17 cellular contexts compared by ENCODE assay signal in genomic region chr2:67526283-67526682, GRCh38.
DNase-seq lines count a peak whose midpoint lies in the region; ATAC-seq and TF ChIP-seq lines count a peak whose summit lies in the region.
"Had no signal": no experiment of that assay in that cellular context is flagged by ENCODE, and none has a peak within 500 bp of the region (broad histone marks: within the 10 kb centered on the region; RNA-seq: fewer than 3 reads in every experiment).

No MANE protein-coding gene starts in this region.

- no peak overlapping the region for H3K23ac ChIP-seq in mesenchymal stem cell (ENCODE audit: low read length in 2 of 2)

- no peaks in the 10 kb centered on the region for H3K4me1 ChIP-seq in mesenchymal stem cell (ENCODE audit: control insufficient read depth, insufficient read depth, low read depth, low read length)
- no peaks in the 10 kb centered on the region for H3K4me1 ChIP-seq in CD8-positive, alpha-beta memory T cell (ENCODE audit: insufficient read depth, low read length)
- H3K4me1 ChIP-seq: BLaER1 had no signal

- H3K4ac ChIP-seq in mesenchymal stem cell (ENCODE audit: low read depth in 1 of 2, low read length in 2 of 2): no peak overlapping the region

- no peak overlapping the region for H4K8ac ChIP-seq in mesenchymal stem cell (ENCODE audit: low read length)

- WGBS in mesenchymal stem cell: 35% methylated on average over 4 of the region's 4 CpGs

- no peak overlapping the region for H2BK15ac ChIP-seq in mesenchymal stem cell (ENCODE audit: low read depth, poor library complexity, severe bottlenecking)

- H3K27me3 Mint-ChIP-seq in CD8-positive, alpha-beta memory T cell: no peaks in the 10 kb centered on the region

- no peak for TF ChIP-seq EP300 in Ishikawa (IDR thresholded peaks at IDR 0.05; ENCODE audit: borderline replicate concordance)

- ATAC-seq in HG03280 (IDR thresholded peaks at IDR 0.05; ENCODE audit: unreplicated experiment): no peak
- ATAC-seq: esophagus mucosa had no signal

- H2BK12ac ChIP-seq in mesenchymal stem cell (ENCODE audit: low read length in 2 of 2): no peak overlapping the region

- TF ChIP-seq RAD21 in Ishikawa (IDR thresholded peaks at IDR 0.05; ENCODE audit: low read depth): no peak

- H3K4me2 ChIP-seq in mesenchymal stem cell (ENCODE audit: low read length, poor library complexity, severe bottlenecking): no peak overlapping the region
- H3K4me2 ChIP-seq: BLaER1 had no signal

- H3K79me1 ChIP-seq in mesenchymal stem cell (replicated peaks; ENCODE audit: low read length, poor library complexity, severe bottlenecking): no peaks in the 10 kb centered on the region

- no peak overlapping the region for H2AFZ ChIP-seq in mesenchymal stem cell (ENCODE audit: low read depth, low read length)

- no peak overlapping the region for H3K14ac ChIP-seq in mesenchymal stem cell (ENCODE audit: low read length in 2 of 2)

- CTCF ChIA-PET in AG04450 (lab: Charles Lee): no interaction called here
- CTCF ChIA-PET in CD8-positive, alpha-beta memory T cell (lab: Charles Lee): no interaction called here

- no peak overlapping the region for H2BK120ac ChIP-seq in mesenchymal stem cell (ENCODE audit: low read depth, low read length)

- H3K27ac Mint-ChIP-seq in CD8-positive, alpha-beta memory T cell: no peak overlapping the region
- H3K27ac Mint-ChIP-seq: activated naive CD4-positive, alpha-beta T cell treated with anti-CD3 and anti-CD28 coated beads for 36 hours; mesothelial cell of epicardium had no signal

- H3K9me3 Mint-ChIP-seq in CD8-positive, alpha-beta memory T cell: peaks cover 0 to 6% (median 3%) of the 10 kb centered on the region in 5 donors
- H3K9me3 Mint-ChIP-seq: central memory CD8-positive, alpha-beta T cell had no signal

- H3K27ac ChIP-seq in AG04450 (ENCODE audit: low read depth, low read length): no peak overlapping the region
- H3K27ac ChIP-seq in mesenchymal stem cell (ENCODE audit: low read length, poor library complexity, severe bottlenecking): no peak overlapping the region
- no peak overlapping the region for H3K27ac ChIP-seq in CD8-positive, alpha-beta memory T cell (ENCODE audit: low read depth, low read length)
- H3K27ac ChIP-seq: BLaER1 had no signal

- no peak overlapping the region for H4K91ac ChIP-seq in mesenchymal stem cell (ENCODE audit: low read length)

- no peak overlapping the region for H3K4me3 ChIP-seq in AG04450 (ENCODE audit: low read depth, low read length)
- no peak overlapping the region for H3K4me3 ChIP-seq in epithelial cell of proximal tubule (ENCODE audit: low read depth, low read length)
- H3K4me3 ChIP-seq in mesenchymal stem cell (ENCODE audit: insufficient read depth in 1 of 2, low read depth in 1 of 2, low read length in 2 of 2): no peak overlapping the region
- no peak overlapping the region for H3K4me3 ChIP-seq in CD8-positive, alpha-beta memory T cell (ENCODE audit: low read length)
- H3K4me3 ChIP-seq: BLaER1 had no signal

- H3K4me3 Mint-ChIP-seq in CD8-positive, alpha-beta memory T cell: no peak overlapping the region
- H3K4me3 Mint-ChIP-seq: activated naive CD4-positive, alpha-beta T cell treated with anti-CD3 and anti-CD28 coated beads for 36 hours; central memory CD8-positive, alpha-beta T cell; mesothelial cell of epicardium had no signal

- no peak overlapping the region for H3K18ac ChIP-seq in mesenchymal stem cell (ENCODE audit: low read depth in 1 of 2, low read length in 2 of 2)

- TF ChIP-seq CTCF in AG04450 (IDR thresholded peaks at IDR 0.05; ENCODE audit: low read depth, low read length): no peak
- no peak for TF ChIP-seq CTCF in epithelial cell of proximal tubule (conservative IDR thresholded peaks at IDR 0.05; ENCODE audit: low read depth, low read length)

- H3K9me3 ChIP-seq in AG04450 (ENCODE audit: control insufficient read depth, insufficient read depth, low read length) (no peaks in the 10 kb centered on the region), mesenchymal stem cell (ENCODE audit: control insufficient read depth, low read length) (no peaks in the 10 kb centered on the region)
- no peaks in the 10 kb centered on the region for H3K9me3 ChIP-seq in CD8-positive, alpha-beta memory T cell (ENCODE audit: low read length)
- H3K9me3 ChIP-seq: BLaER1 had no signal

- POLR2A ChIA-PET in AG04450 (lab: Yijun Ruan, JAX): no interaction called here
- POLR2A ChIA-PET in CD8-positive, alpha-beta memory T cell (lab: Charles Lee): no interaction called here

- no peaks in the 10 kb centered on the region for H3K36me3 Mint-ChIP-seq in CD8-positive, alpha-beta memory T cell

- DNase-seq in AG04450 (ENCODE audit: low read depth, low spot score): peak; percentile 46
- peak; percentile 15 for DNase-seq in epithelial cell of proximal tubule (ENCODE audit: low read depth)
- peak; percentile 88 for DNase-seq in mesenchymal stem cell
- DNase-seq in NCI-H69 (lab: John Stamatoyannopoulos, UW): no peak
- no peak for DNase-seq in CD8-positive, alpha-beta memory T cell
- DNase-seq in activated CD4-positive, CD25-positive, alpha-beta regulatory T cell treated with anti-CD3 and anti-CD28 coated beads, Interleukin-2, amount 50 U/mL, for 72 hours: no peak
- DNase-seq: activated CD4-positive, CD25-positive, alpha-beta regulatory T cell; activated naive CD4-positive, alpha-beta T cell treated with anti-CD3 and anti-CD28 coated beads for 36 hours; DMS53; NCI-H1417; occipital lobe had no signal

- no peak overlapping the region for H2AK5ac ChIP-seq in mesenchymal stem cell (ENCODE audit: low read length, severe bottlenecking)

- no peak overlapping the region for H2BK5ac ChIP-seq in mesenchymal stem cell (ENCODE audit: low read depth, low read length, poor library complexity, severe bottlenecking)

- peak overlapping the region; percentile 16 for H3K9ac ChIP-seq in mesenchymal stem cell (ENCODE audit: low read length)
- H3K9ac ChIP-seq: BLaER1 had no signal

- H3K27me3 ChIP-seq in AG04450 (ENCODE audit: control insufficient read depth, insufficient read depth, low read length): no peaks in the 10 kb centered on the region
- no peaks in the 10 kb centered on the region for H3K27me3 ChIP-seq in mesenchymal stem cell (ENCODE audit: control insufficient read depth in 1 of 2, insufficient read depth in 1 of 2, low read length in 2 of 2)
- H3K27me3 ChIP-seq in CD8-positive, alpha-beta memory T cell (ENCODE audit: insufficient read depth, low read length, poor library complexity, severe bottlenecking): no peaks in the 10 kb centered on the region
- H3K27me3 ChIP-seq: BLaER1 had no signal

- H3K36me3 ChIP-seq in mesenchymal stem cell (ENCODE audit: control insufficient read depth in 1 of 2, insufficient read depth in 2 of 2, low read depth in 1 of 2, low read length in 2 of 2): no peaks in the 10 kb centered on the region
- no peaks in the 10 kb centered on the region for H3K36me3 ChIP-seq in CD8-positive, alpha-beta memory T cell (ENCODE audit: insufficient read depth, low read length)
- H3K36me3 ChIP-seq: BLaER1 had no signal

- H3K4me1 Mint-ChIP-seq in CD8-positive, alpha-beta memory T cell: no peaks in the 10 kb centered on the region
- H3K4me1 Mint-ChIP-seq: central memory CD8-positive, alpha-beta T cell had no signal

TF ChIP-seq in Ishikawa, 13 proteins besides CTCF, POLR2A, EP300 and RAD21:
- TF ChIP-seq CEBPB (IDR thresholded peaks at IDR 0.05) (peak; percentile 86), REST (IDR thresholded peaks at IDR 0.05; ENCODE audit: low read depth) (no peak), TAF1 (IDR thresholded peaks at IDR 0.05; ENCODE audit: low read depth) (no peak), USF1 (IDR thresholded peaks at IDR 0.05) (no peak), TEAD4 (IDR thresholded peaks at IDR 0.05) (no peak), CREB1 (IDR thresholded peaks at IDR 0.05; ENCODE audit: low read depth) (no peak), NFIC (IDR thresholded peaks at IDR 0.05) (no peak)

Comparison
In these comparisons a context has a peak if more than half of its experiments do, and no peak if none do; other contexts are left out.
1. DNase-seq: peak in AG04450 (single experiment), epithelial cell of proximal tubule (single experiment) and mesenchymal stem cell (single experiment); none in NCI-H69 (single experiment), CD8-positive, alpha-beta memory T cell (0 of 5) and activated CD4-positive, CD25-positive, alpha-beta regulatory T cell treated with anti-CD3 and anti-CD28 coated beads, Interleukin-2, amount 50 U/mL, for 72 hours (single experiment).